In genomic region chr2:62705859-62706720, GRCh38 we compare ENCODE assay signal across 8 cellular contexts. TPM values are rescaled to one million over a fixed set of nuclear protein-coding genes. Genes with fewer than 3 reads are reported as not detected.
DNase-seq lines count a peak whose midpoint lies in the region; ATAC-seq and TF ChIP-seq lines count a peak whose summit lies in the region.

No MANE protein-coding gene starts in this region.

- peak overlapping the region; percentile 67 for H3K9ac ChIP-seq in OCI-LY1 (ENCODE audit: low read length)

- H3K27me3 ChIP-seq in GM06990 (replicated peaks; ENCODE audit: control insufficient read depth, insufficient read depth, low read length) (no peaks in the 10 kb centered on the region), OCI-LY1 (ENCODE audit: insufficient read depth, low read length) (no peaks in the 10 kb centered on the region), neuron (ENCODE audit: insufficient read depth, low read length) (no peaks in the 10 kb centered on the region)

- peaks cover 5% of the 10 kb centered on the region for H3K9me3 ChIP-seq in OCI-LY1 (ENCODE audit: low read length)
- H3K9me3 ChIP-seq in neuron (ENCODE audit: low read length) = peaks cover 6% of the 10 kb centered on the region

- peak overlapping the region; percentile 69 for H3K27ac ChIP-seq in 22Rv1
- no peak overlapping the region for H3K27ac ChIP-seq in OCI-LY1 (ENCODE audit: low read depth, low read length, poor library complexity, severe bottlenecking)

- peaks cover 25% of the 10 kb centered on the region for H3K4me1 ChIP-seq in OCI-LY1 (ENCODE audit: insufficient read depth, low read length, severe bottlenecking)
- peaks cover 13% of the 10 kb centered on the region for H3K4me1 ChIP-seq in neuron (ENCODE audit: insufficient read depth, low read length)

- H3K36me3 ChIP-seq in GM06990 (ENCODE audit: control insufficient read depth, insufficient read depth, low read length) = no peaks in the 10 kb centered on the region
- peaks cover 34% of the 10 kb centered on the region for H3K36me3 ChIP-seq in OCI-LY1 (ENCODE audit: insufficient read depth, low read length)
- peaks cover 14% of the 10 kb centered on the region for H3K36me3 ChIP-seq in neuron (ENCODE audit: insufficient read depth, low read length)

- no peaks in the 10 kb centered on the region for H3F3A ChIP-seq in OCI-LY1 (ENCODE audit: insufficient read depth, low read length)

- H3K9me3 Mint-ChIP-seq in activated naive CD4-positive, alpha-beta T cell treated with anti-CD3 and anti-CD28 coated beads, Interleukin-2, amount 50 U/mL, for 72 hours = peaks cover 0 to 8% of the 10 kb centered on the region in 2 donors

- no peaks in the 10 kb centered on the region for H4K20me1 ChIP-seq in OCI-LY1 (ENCODE audit: insufficient read depth, low read length)

- no peaks in the 10 kb centered on the region for H3K9me2 ChIP-seq in OCI-LY1 (ENCODE audit: low read depth, low read length)

- DNase-seq in GM06990 (ENCODE audit: extremely low read depth, insufficient read length) = no peak
- DNase-seq in activated naive CD4-positive, alpha-beta T cell treated with anti-CD3 and anti-CD28 coated beads, Interleukin-2, amount 50 U/mL, for 72 hours (ENCODE audit: low spot score in 2 of 2) = peak in 1 of 2 donors; percentile 30
- peak; percentile 57 for DNase-seq in globus pallidus (ENCODE audit: low spot score)

- H2AFZ ChIP-seq in OCI-LY1 (ENCODE audit: low read length) (no peak overlapping the region), neuron (ENCODE audit: low read depth, low read length) (peak overlapping the region; percentile 88)

- TF ChIP-seq CTCF in 22Rv1 (IDR thresholded peaks at IDR 0.05) = peak; percentile 55
- TF ChIP-seq CTCF in GM06990 (IDR thresholded peaks at IDR 0.05; ENCODE audit: insufficient read depth, low read length, poor library complexity, severe bottlenecking) = peak; percentile 46
- TF ChIP-seq CTCF in OCI-LY1 (IDR thresholded peaks at IDR 0.05; ENCODE audit: low read length) = peak; percentile 36; the same call in 1 of the 2 replicates

- no peaks in the 10 kb centered on the region for H3K79me2 ChIP-seq in OCI-LY1 (ENCODE audit: insufficient read depth, low read length)

- peak overlapping the region; percentile 91 for H3K4me2 ChIP-seq in OCI-LY1 (ENCODE audit: low read length)

- H3K4me3 ChIP-seq in GM06990 (replicated peaks; ENCODE audit: low read depth, low read length) = peak overlapping the region; percentile 97
- H3K4me3 ChIP-seq in OCI-LY1 (ENCODE audit: low read depth, low read length, poor library complexity, severe bottlenecking) = peak overlapping the region; percentile 76
- H3K4me3 ChIP-seq in neuron (ENCODE audit: low read length) = peak overlapping the region; percentile 82

- peak; percentile 0 for ATAC-seq in HG03139 (IDR thresholded peaks at IDR 0.05; ENCODE audit: unreplicated experiment)
- ATAC-seq in activated naive CD4-positive, alpha-beta T cell treated with anti-CD3 and anti-CD28 coated beads, Interleukin-2, amount 50 U/mL, for 72 hours = peak in 1 of 2 donors; percentile 4
- ATAC-seq in HG02678 (IDR thresholded peaks at IDR 0.05; ENCODE audit: unreplicated experiment) = no peak

- peak overlapping the region; percentile 88 to 89 for H3K27ac Mint-ChIP-seq in activated naive CD4-positive, alpha-beta T cell treated with anti-CD3 and anti-CD28 coated beads, Interleukin-2, amount 50 U/mL, for 72 hours

- peaks cover 19 to 25% of the 10 kb centered on the region in 2 donors for H3K36me3 Mint-ChIP-seq in activated naive CD4-positive, alpha-beta T cell treated with anti-CD3 and anti-CD28 coated beads, Interleukin-2, amount 50 U/mL, for 72 hours

RNA-seq across cellular contexts. Expression of gene EHBP1, which starts 0.6 kb away (rescaled TPM):
- total RNA-seq in activated naive CD4-positive, alpha-beta T cell treated with anti-CD3 and anti-CD28 coated beads, Interleukin-2, amount 50 U/mL, for 72 hours = 10 to 100 TPM; 22.0 to 39.7 TPM
